In genomic region chr3:121998030-121998580, GRCh38 we compare ENCODE assay signal across 1 cellular context.
TF ChIP-seq lines count a peak whose summit lies in the region.

No MANE protein-coding gene starts in this region.

TF ChIP-seq in GM12878, 131 proteins besides CTCF, POLR2A, EP300 and RAD21 (continued from another document and continues in another):
- TF ChIP-seq ZBTB11 (CRISPR knock-in tag; IDR thresholded peaks at IDR 0.05) (no peak), HDGF (IDR thresholded peaks at IDR 0.05) (no peak), ZSCAN29 (IDR thresholded peaks at IDR 0.05) (no peak), MEF2B (IDR thresholded peaks at IDR 0.05; ENCODE audit: partially characterized antibody, poor library complexity, severe bottlenecking) (peak; percentile 36), ATF7 (IDR thresholded peaks at IDR 0.05; ENCODE audit: low read depth) (peak; percentile 93), ETV6 (conservative IDR thresholded peaks at IDR 0.05 in 1 of 2, IDR thresholded peaks at IDR 0.05 in 1 of 2; ENCODE audit: borderline replicate concordance in 1 of 2, low read depth in 1 of 2) (peak in 1 of 2 experiments; percentile 56; a peak in 1 of 4 replicates), MXI1 (IDR thresholded peaks at IDR 0.05; ENCODE audit: low read depth, low read length) (no peak), SMAD5 (IDR thresholded peaks at IDR 0.05; ENCODE audit: low read depth) (no peak), BACH1 (IDR thresholded peaks at IDR 0.05; ENCODE audit: borderline replicate concordance) (no peak), CUX1 (IDR thresholded peaks at IDR 0.05; ENCODE audit: insufficient replicate concordance, low read depth, low read length) (peak; percentile 54), TARDBP (IDR thresholded peaks at IDR 0.05; ENCODE audit: borderline replicate concordance) (no peak), CBX3 (IDR thresholded peaks at IDR 0.05; ENCODE audit: borderline replicate concordance, low read depth) (no peak), YBX1 (IDR thresholded peaks at IDR 0.05) (no peak), KAT2A (conservative IDR thresholded peaks at IDR 0.05; ENCODE audit: control insufficient read depth, low read depth, low read length) (no peak), MAX (IDR thresholded peaks at IDR 0.05; ENCODE audit: low read depth, low read length) (no peak), BCLAF1 (IDR thresholded peaks at IDR 0.05) (no peak), ZNF207 (IDR thresholded peaks at IDR 0.05; ENCODE audit: borderline replicate concordance) (no peak), JUNB (IDR thresholded peaks at IDR 0.05) (peak; percentile 99), ZBTB33 (IDR thresholded peaks at IDR 0.05) (no peak), CBFB (IDR thresholded peaks at IDR 0.05; ENCODE audit: low read depth) (no peak), HDAC2 (IDR thresholded peaks at IDR 0.05) (no peak), CHD2 (IDR thresholded peaks at IDR 0.05; ENCODE audit: borderline replicate concordance, low read depth, low read length) (no peak), KLF5 (IDR thresholded peaks at IDR 0.05; ENCODE audit: partially characterized antibody) (no peak), CEBPB (IDR thresholded peaks at IDR 0.05; ENCODE audit: borderline replicate concordance in 1 of 2, low read depth in 2 of 2, low read length in 2 of 2) (no peak; a peak in 1 of 4 replicates), MYC (IDR thresholded peaks at IDR 0.05; ENCODE audit: insufficient read depth, insufficient read length, insufficient replicate concordance, low read length, severe bottlenecking) (no peak), ZBTB4 (CRISPR knock-in tag; IDR thresholded peaks at IDR 0.05) (no peak), IKZF1 (conservative IDR thresholded peaks at IDR 0.05) (peak; percentile 89), CHD1 (IDR thresholded peaks at IDR 0.05; ENCODE audit: low read depth, low read length) (no peak), SP1 (IDR thresholded peaks at IDR 0.05; ENCODE audit: low read depth, low read length) (no peak), E4F1 (IDR thresholded peaks at IDR 0.05; ENCODE audit: borderline replicate concordance, partially characterized antibody) (no peak), HSF1 (IDR thresholded peaks at IDR 0.05; ENCODE audit: low read depth, low read length) (no peak), NFXL1 (IDR thresholded peaks at IDR 0.05; ENCODE audit: borderline replicate concordance) (no peak), GATAD2B (conservative IDR thresholded peaks at IDR 0.05; ENCODE audit: low read depth) (0 out of 2 replicates have a peak, but pooled peaks have one; percentile 24), TAF1 (IDR thresholded peaks at IDR 0.05; ENCODE audit: borderline replicate concordance, low read depth, low read length) (no peak), SMC3 (IDR thresholded peaks at IDR 0.05; ENCODE audit: borderline replicate concordance, low read length) (no peak), SMAD1 (IDR thresholded peaks at IDR 0.05; ENCODE audit: low read depth, partially characterized antibody) (no peak), USF2 (IDR thresholded peaks at IDR 0.05; ENCODE audit: borderline replicate concordance, low read depth, low read length) (no peak)
